In the genomic region with DNA sequence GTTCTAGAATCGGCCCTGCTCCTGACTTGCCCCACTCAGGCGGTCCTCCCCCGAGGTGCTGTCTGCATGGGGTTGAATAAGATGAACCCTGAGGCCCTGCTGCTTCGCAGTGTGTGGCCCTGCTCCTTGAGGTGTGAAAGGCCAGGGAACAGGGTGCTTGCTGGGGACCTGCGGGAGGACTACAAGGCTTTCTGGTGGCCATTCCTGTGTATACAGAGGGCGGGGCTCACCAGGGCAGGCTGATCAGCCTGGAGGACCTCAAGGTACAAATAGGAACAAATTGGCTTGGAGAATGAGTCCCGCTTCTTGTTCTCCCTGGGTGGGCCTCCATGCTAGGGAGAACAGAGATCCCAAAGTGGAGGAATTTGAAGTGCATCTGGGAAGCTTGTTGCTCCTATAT, we compare ENCODE assay signal across 8 cellular contexts.
"Had no signal": no experiment of that assay in that cellular context is flagged by ENCODE, and none has a peak within 500 bp of the region (broad histone marks: within the 10 kb centered on the region; RNA-seq: fewer than 3 reads in every experiment).

No MANE protein-coding gene starts in this region.

- H3K4me3 ChIP-seq: GM23338, HAP-1 had no signal

- H3K27ac ChIP-seq: KMS-11 had no signal

- H3K36me3 ChIP-seq: HAP-1 had no signal

- ATAC-seq: GM23338, HCT116 had no signal

- DNase-seq: H7, IMR-90, KBM-7 had no signal

- H3K9me3 ChIP-seq: HAP-1 had no signal

- FAIRE-seq: HTR-8/SVneo had no signal

- H3K4me2 ChIP-seq: GM23338, KMS-11 had no signal

- H2AFZ ChIP-seq: GM23338 had no signal

- H3K4me1 ChIP-seq: HAP-1 had no signal

- H3K9ac ChIP-seq: KMS-11 had no signal
